Comparison of ENCODE assay signal across 7 cellular contexts in genomic region chr7:102616507-102617125, GRCh38.
A peak's percentile ranks its signal among the peaks of the same experiment; 100 is the strongest.
DNase-seq lines count a peak whose midpoint lies in the region; ATAC-seq and TF ChIP-seq lines count a peak whose summit lies in the region.
"Not testable (repeated sequence)": the region's sequence is repeated elsewhere in the genome, so short reads cannot be mapped to it uniquely, and the experiment has no call there.

Gene RASA4, minus strand, starts transcription at chr7:102616756. Its CDS starts 67 bp downstream, at chr7:102616689.

- not testable (repeated sequence) for TF ChIP-seq CTCF in choroid plexus epithelial cell (conservative IDR thresholded peaks at IDR 0.05; ENCODE audit: low read depth, low read length)

- not testable (repeated sequence) for TF ChIP-seq RAD21 in Ishikawa (IDR thresholded peaks at IDR 0.05; ENCODE audit: low read depth)

- ATAC-seq in GM18867 (IDR thresholded peaks at IDR 0.05; ENCODE audit: unreplicated experiment) (peak; percentile 77), HG02642 (IDR thresholded peaks at IDR 0.05; ENCODE audit: poor library complexity, unreplicated experiment) (peak; percentile 71)

- H3K4me3 ChIP-seq in choroid plexus epithelial cell (ENCODE audit: low read depth, low read length) = peak within 1 kb of the TSS; percentile 37

- DNase-seq in activated CD4-positive, alpha-beta T cell treated with anti-CD3 and anti-CD28 coated beads, Interleukin-2, amount 50 U/mL, for 1 hour = peak; percentile 23
- not testable (repeated sequence) for DNase-seq in choroid plexus epithelial cell (ENCODE audit: low read depth)
- DNase-seq in islet precursor cell = peak; percentile 50
- DNase-seq in retina = peak; percentile 0

- TF ChIP-seq EP300 in Ishikawa (IDR thresholded peaks at IDR 0.05; ENCODE audit: borderline replicate concordance) = not testable (repeated sequence)

TF ChIP-seq in Ishikawa, 13 proteins besides CTCF, POLR2A, EP300 and RAD21:
- peak; percentile 67; the same call in 1 of the 2 replicates for TF ChIP-seq ZBTB7A (IDR thresholded peaks at IDR 0.05; ENCODE audit: low read depth)
